Comparison of ENCODE assay signal across 2 cellular contexts in genomic region chr5:59542841-59543825, GRCh38.
A peak's percentile ranks its signal among the peaks of the same experiment; 100 is the strongest.
TF ChIP-seq lines count a peak whose summit lies in the region.

No MANE protein-coding gene starts in this region.

TF ChIP-seq in liver, 16 proteins besides CTCF, POLR2A, EP300 and RAD21 (continued from another document):
- TF ChIP-seq REST (IDR thresholded peaks at IDR 0.05) (no peak), EGR1 (IDR thresholded peaks at IDR 0.05; ENCODE audit: low read depth in 2 of 2) (no peak), SP1 (IDR thresholded peaks at IDR 0.05) (no peak), ATF3 (IDR thresholded peaks at IDR 0.05) (no peak), HNF4A (conservative IDR thresholded peaks at IDR 0.05) (no peak), RXRA (IDR thresholded peaks at IDR 0.05) (peak in 1 of 2 donors; percentile 57), MAX (IDR thresholded peaks at IDR 0.05) (no peak), YY1 (IDR thresholded peaks at IDR 0.05) (no peak)

TF ChIP-seq in HepG2, 621 proteins besides CTCF, POLR2A, EP300 and RAD21 (continued from another document):
- TF ChIP-seq USF2 (IDR thresholded peaks at IDR 0.05; ENCODE audit: low read depth, low read length) (no peak), USF2 (CRISPR knock-in tag; IDR thresholded peaks at IDR 0.05; ENCODE audit: borderline replicate concordance) (no peak), BHLHE40 (IDR thresholded peaks at IDR 0.05; ENCODE audit: low read length) (no peak), RFXAP (CRISPR knock-in tag; IDR thresholded peaks at IDR 0.05; ENCODE audit: borderline replicate concordance) (no peak), CC2D1A (CRISPR knock-in tag; IDR thresholded peaks at IDR 0.05) (no peak), HNRNPK (IDR thresholded peaks at IDR 0.05; ENCODE audit: low read depth, low read length, poor library complexity, severe bottlenecking) (no peak), NR2C2 (CRISPR knock-in tag; IDR thresholded peaks at IDR 0.05; ENCODE audit: borderline replicate concordance) (no peak), ZNF550 (CRISPR knock-in tag; IDR thresholded peaks at IDR 0.05; ENCODE audit: borderline replicate concordance) (no peak), NFE2 (CRISPR knock-in tag; IDR thresholded peaks at IDR 0.05) (no peak), AGO2 (optimal IDR thresholded peaks at IDR 0.05; ENCODE audit: low read depth, low read length) (no peak), ZNF704 (CRISPR knock-in tag; IDR thresholded peaks at IDR 0.05; ENCODE audit: borderline replicate concordance) (no peak), IRX3 (CRISPR knock-in tag; IDR thresholded peaks at IDR 0.05; ENCODE audit: borderline replicate concordance, low read depth) (no peak), NAIF1 (CRISPR knock-in tag; IDR thresholded peaks at IDR 0.05; ENCODE audit: borderline replicate concordance) (no peak)
